Comparison of ENCODE assay signal across 8 cellular contexts in genomic region chr11:121426476-121427454, GRCh38. TPM values are rescaled to one million over a fixed set of nuclear protein-coding genes. Genes with fewer than 3 reads are reported as not detected.
A peak's percentile ranks its signal among the peaks of the same experiment; 100 is the strongest.
DNase-seq lines count a peak whose midpoint lies in the region; ATAC-seq lines count a peak whose summit lies in the region.

No MANE protein-coding gene starts in this region.

- intact Hi-C loops in activated naive CD4-positive, alpha-beta T cell treated with anti-CD3 and anti-CD28 coated beads for 36 hours (cut with micrococcal nuclease), result loop anchor here (1.0 to 10.0 kb wide), 2 partner anchors 38 to 442 kb away; no protein-coding TSS in a partner anchor

- H3K27me3 Mint-ChIP-seq in activated naive CD4-positive, alpha-beta T cell treated with anti-CD3 and anti-CD28 coated beads for 36 hours (ENCODE audit: low read depth), result no peaks in the 10 kb centered on the region

- CTCF ChIA-PET in activated naive CD4-positive, alpha-beta T cell treated with anti-CD3 and anti-CD28 coated beads for 36 hours (lab: Charles Lee), result interaction anchor here (0.8 to 1.3 kb wide), 6 partner anchors 11 to 135 kb away, joined by 3 to 6 read pairs (median 3); no protein-coding TSS in a partner anchor

- peak overlapping the region; percentile 63 for H3K4me3 Mint-ChIP-seq in activated naive CD4-positive, alpha-beta T cell treated with anti-CD3 and anti-CD28 coated beads for 36 hours

- H3K27ac Mint-ChIP-seq in activated naive CD4-positive, alpha-beta T cell treated with anti-CD3 and anti-CD28 coated beads for 36 hours, result no peak overlapping the region

- H3K27ac ChIP-seq in skin epidermis, result no peak overlapping the region

- ATAC-seq in GM18867 (IDR thresholded peaks at IDR 0.05; ENCODE audit: unreplicated experiment), result peak; percentile 59
- no peak for ATAC-seq in GM18873 (IDR thresholded peaks at IDR 0.05; ENCODE audit: low FRiP score, unreplicated experiment)

- peaks cover 37% of the 10 kb centered on the region for H3K4me1 Mint-ChIP-seq in activated naive CD4-positive, alpha-beta T cell treated with anti-CD3 and anti-CD28 coated beads for 36 hours (ENCODE audit: low read depth)

- peak overlapping the region in 5 of 7 experiments; percentile 1 to 31 (median 12) for H3K4me3 ChIP-seq in skin epidermis

- peaks cover 6% of the 10 kb centered on the region for H3K9me3 Mint-ChIP-seq in activated naive CD4-positive, alpha-beta T cell treated with anti-CD3 and anti-CD28 coated beads for 36 hours

- no peaks in the 10 kb centered on the region for H3K36me3 Mint-ChIP-seq in activated naive CD4-positive, alpha-beta T cell treated with anti-CD3 and anti-CD28 coated beads for 36 hours (ENCODE audit: low read depth)

- DNase-seq in NCI-H1105 (lab: John Stamatoyannopoulos, UW) (peak; percentile 18), hypothalamus (lab: John Stamatoyannopoulos, UW) (peak in 30 of 51 donors; percentile 17 to 69 (median 36)), NK-92 (lab: John Stamatoyannopoulos, UW; ENCODE audit: unreplicated experiment) (no peak), foreskin melanocyte (no peak)
- DNase-seq in activated naive CD4-positive, alpha-beta T cell treated with anti-CD3 and anti-CD28 coated beads for 36 hours, result peak; percentile 69

RNA-seq across cellular contexts. Expression of gene SORL1, which starts 25.3 kb away (rescaled TPM):
- total RNA-seq in activated naive CD4-positive, alpha-beta T cell treated with anti-CD3 and anti-CD28 coated beads for 36 hours, result 10 to 100 TPM; 66.8 to 67.2 TPM

Comparison
In these comparisons a context has a peak if more than half of its experiments do, and no peak if none do; other contexts are left out.
1. DNase-seq: peak in NCI-H1105 (single experiment), activated naive CD4-positive, alpha-beta T cell treated with anti-CD3 and anti-CD28 coated beads for 36 hours (single experiment) and hypothalamus (30 of 51); none in NK-92 (single experiment) and foreskin melanocyte (single experiment).